ENCODE assay signal across 25 cellular contexts in the genomic region with DNA sequence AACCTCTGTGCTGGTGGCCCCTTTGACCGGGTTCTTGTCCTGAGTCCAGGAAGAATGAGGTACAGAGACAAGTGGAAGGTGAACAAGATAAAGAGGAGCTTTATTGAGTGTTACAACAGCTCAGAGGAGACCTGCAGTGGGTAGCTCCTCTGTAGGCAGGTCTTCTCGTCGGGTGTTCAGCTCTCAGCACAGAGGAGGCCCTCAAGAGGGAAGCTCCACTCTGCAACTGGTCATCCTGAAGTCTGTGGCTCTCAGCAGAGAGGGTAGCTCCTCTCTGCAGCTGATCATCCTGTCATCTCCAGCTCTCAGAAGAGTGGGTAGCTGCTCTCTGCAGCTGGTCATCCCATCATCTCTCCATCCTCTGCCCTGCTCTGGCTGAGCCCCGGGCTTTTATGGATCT.
"Had no signal": no experiment of that assay in that cellular context is flagged by ENCODE, and none has a peak within 500 bp of the region (broad histone marks: within the 10 kb centered on the region; RNA-seq: fewer than 3 reads in every experiment).

No MANE protein-coding gene starts in this region.

- H3K27ac Mint-ChIP-seq: activated B cell treated with CpG ODN at 0.5 μM for 24 hours; activated CD8-positive, alpha-beta T cell treated with anti-CD3 and anti-CD28 coated beads, Interleukin-2, amount 10 ng/mL, durations not matched to agents 7 days and 5 days; activated naive CD4-positive, alpha-beta T cell treated with anti-CD3 and anti-CD28 coated beads, Interleukin-2, amount 10 ng/mL, durations not matched to agents 7 days and 5 days; activated naive CD8-positive, alpha-beta T cell treated with anti-CD3 and anti-CD28 coated beads, Interleukin-2, amount 50 U/mL, for 24 hours; brain; nephron had no signal

- H3K27me3 Mint-ChIP-seq: activated B cell treated with CpG ODN at 0.5 μM for 24 hours, progenitor cell of endocrine pancreas had no signal

- H3K4me3 Mint-ChIP-seq: activated B cell treated with CpG ODN at 0.5 μM for 24 hours; activated CD8-positive, alpha-beta T cell treated with anti-CD3 and anti-CD28 coated beads, Interleukin-2, amount 10 ng/mL, durations not matched to agents 7 days and 5 days; activated naive CD4-positive, alpha-beta T cell treated with anti-CD3 and anti-CD28 coated beads, Interleukin-2, amount 10 ng/mL, durations not matched to agents 7 days and 5 days; activated naive CD8-positive, alpha-beta T cell treated with anti-CD3 and anti-CD28 coated beads, Interleukin-2, amount 50 U/mL, for 24 hours; activated T-cell treated with anti-CD3 and anti-CD28 coated beads, Interleukin-2, amount 50 U/mL, for 4 hours; brain; central memory CD8-positive, alpha-beta T cell; nephron; stimulated activated naive CD8-positive, alpha-beta T cell treated with anti-CD3 and anti-CD28 coated beads, Interleukin-15, amount 100 ng/mL, for 72 hours had no signal

- H3K36me3 ChIP-seq: colonic mucosa, lower lobe of right lung, suprapubic skin, transverse colon had no signal

- H3K27me3 ChIP-seq: colonic mucosa, suprapubic skin, transverse colon had no signal

- H3K27ac ChIP-seq: colonic mucosa, lower lobe of right lung, skin epidermis, suprapubic skin, transverse colon had no signal

- ATAC-seq: activated CD8-positive, alpha-beta T cell treated with anti-CD3 and anti-CD28 coated beads, Interleukin-2, amount 10 ng/mL, durations not matched to agents 7 days and 5 days; activated naive CD8-positive, alpha-beta T cell treated with anti-CD3 and anti-CD28 coated beads, Interleukin-2, amount 50 U/mL, for 24 hours; activated T-cell treated with anti-CD3 and anti-CD28 coated beads, Interleukin-2, amount 50 U/mL, for 4 hours; lower lobe of right lung; right cardiac atrium; stimulated activated naive CD8-positive, alpha-beta T cell treated with anti-CD3 and anti-CD28 coated beads, Interleukin-15, amount 100 ng/mL, for 72 hours had no signal

- H3K4me1 ChIP-seq: colonic mucosa, suprapubic skin had no signal

- H3K9me3 ChIP-seq: colonic mucosa, lower lobe of right lung, suprapubic skin, transverse colon had no signal

- H3K4me3 ChIP-seq: colonic mucosa, lower lobe of right lung, skin epidermis, suprapubic skin, transverse colon had no signal

- H3K4me1 Mint-ChIP-seq: activated naive CD4-positive, alpha-beta T cell treated with anti-CD3 and anti-CD28 coated beads, Interleukin-2, amount 10 ng/mL, durations not matched to agents 7 days and 5 days; brain; central memory CD8-positive, alpha-beta T cell; nephron; stimulated activated naive CD8-positive, alpha-beta T cell treated with anti-CD3 and anti-CD28 coated beads, Interleukin-15, amount 100 ng/mL, for 72 hours had no signal

- H3K36me3 Mint-ChIP-seq: activated naive CD4-positive, alpha-beta T cell treated with anti-CD3 and anti-CD28 coated beads, Interleukin-2, amount 10 ng/mL, durations not matched to agents 7 days and 5 days; brain had no signal

- DNase-seq: activated B cell treated with CpG ODN at 0.5 μM for 24 hours; activated CD4-positive, alpha-beta T cell treated with anti-CD3 and anti-CD28 coated beads for 48 hours; activated CD8-positive, alpha-beta memory T cell treated with anti-CD3 and anti-CD28 coated beads, Interleukin-2, amount 50 U/mL, for 4 hours; activated CD8-positive, alpha-beta T cell treated with anti-CD3 and anti-CD28 coated beads, Interleukin-2, amount 10 ng/mL, durations not matched to agents 7 days and 5 days; activated effector memory CD4-positive, alpha-beta T cell treated with Interleukin-2 at 50 U/mL for 16 hours; activated naive CD4-positive, alpha-beta T cell treated with anti-CD3 and anti-CD28 coated beads, Interleukin-2, amount 10 ng/mL, durations not matched to agents 7 days and 5 days; activated naive CD8-positive, alpha-beta T cell treated with anti-CD3 and anti-CD28 coated beads, Interleukin-2, amount 50 U/mL, for 24 hours; activated T-cell treated with anti-CD3 and anti-CD28 coated beads, Interleukin-2, amount 50 U/mL, for 4 hours; anterior cingulate cortex; colonic mucosa; erythroblast; head of caudate nucleus; lower lobe of right lung; midbrain; occipital lobe; right cardiac atrium; stimulated activated naive CD8-positive, alpha-beta T cell treated with anti-CD3 and anti-CD28 coated beads, Interleukin-15, amount 100 ng/mL, for 72 hours; T-helper 2 cell; transverse colon had no signal

- H3K9me3 Mint-ChIP-seq: activated B cell treated with CpG ODN at 0.5 μM for 24 hours; activated naive CD4-positive, alpha-beta T cell treated with anti-CD3 and anti-CD28 coated beads, Interleukin-2, amount 10 ng/mL, durations not matched to agents 7 days and 5 days; activated naive CD8-positive, alpha-beta T cell treated with anti-CD3 and anti-CD28 coated beads, Interleukin-2, amount 50 U/mL, for 24 hours; activated T-cell treated with anti-CD3 and anti-CD28 coated beads, Interleukin-2, amount 50 U/mL, for 4 hours; central memory CD8-positive, alpha-beta T cell; nephron; stimulated activated naive CD8-positive, alpha-beta T cell treated with anti-CD3 and anti-CD28 coated beads, Interleukin-15, amount 100 ng/mL, for 72 hours had no signal
